In the genomic region with DNA sequence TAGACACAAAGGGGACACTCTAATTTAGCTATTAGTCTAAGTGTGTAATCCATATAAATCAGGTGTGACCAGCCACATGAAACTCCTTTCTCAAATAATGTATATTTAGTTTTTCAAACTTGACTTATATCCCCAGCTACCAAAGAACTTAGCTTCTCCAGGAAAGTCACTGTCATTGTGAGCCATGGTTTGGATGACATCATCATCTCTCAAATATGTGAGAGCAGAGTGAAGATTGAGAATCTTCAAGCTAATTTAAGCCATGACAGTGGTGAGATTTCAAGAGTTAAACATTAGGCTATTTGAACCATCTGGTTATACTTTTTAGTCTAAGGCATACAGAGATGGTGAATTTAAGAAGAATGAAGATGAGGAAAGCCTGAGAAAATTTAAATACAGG, we compare ENCODE assay signal across 26 cellular contexts.
"Had no signal": no experiment of that assay in that cellular context is flagged by ENCODE, and none has a peak within 500 bp of the region (broad histone marks: within the 10 kb centered on the region; RNA-seq: fewer than 3 reads in every experiment).

No MANE protein-coding gene starts in this region.

- H3K27ac ChIP-seq: neural progenitor cell, ovary, parathyroid adenoma, psoas muscle, skin epidermis, spleen, thoracic aorta, thyroid gland, tibial nerve, upper lobe of left lung, vagina had no signal

- H3K4me1 ChIP-seq: parathyroid adenoma, psoas muscle, spleen, thyroid gland, tibial nerve, upper lobe of left lung, vagina had no signal

- DNase-seq: naive thymus-derived CD4-positive, alpha-beta T cell; natural killer cell; occipital lobe; ovary; posterior cingulate gyrus; psoas muscle; right cardiac atrium; spleen; stimulated activated CD4-positive, alpha-beta T cell treated with anti-CD3 and anti-CD28 coated beads, Interleukin-12 subunit alpha, Interleukin-12 subunit beta, amount 100 ng/mL, for 4 hours; stimulated activated CD4-positive, alpha-beta T cell treated with anti-CD3 and anti-CD28 coated beads, Interleukin-1b, Interleukin-23, amount 100 ng/mL, for 48 hours; stimulated activated CD4-positive, alpha-beta T cell treated with anti-CD3 and anti-CD28 coated beads, Interleukin-4, amount 100 ng/mL, for 1 hour; stimulated activated CD4-positive, alpha-beta T cell treated with anti-CD3 and anti-CD28 coated beads, Interleukin-4, amount 100 ng/mL, for 4 hours; stimulated activated CD8-positive, alpha-beta memory T cell treated with anti-CD3 and anti-CD28 coated beads, Interleukin-4, amount 100 ng/mL, for 48 hours; stimulated activated naive CD4-positive, alpha-beta T cell; stimulated activated naive CD8-positive, alpha-beta T cell treated with anti-CD3 and anti-CD28 coated beads, Interleukin-15, amount 100 ng/mL, for 72 hours; stimulated activated naive CD8-positive, alpha-beta T cell treated with anti-CD3 and anti-CD28 coated beads, Interleukin-15, Interleukin-2, amounts not matched to agents 100 U/mL and 50 U/mL, for 24 hours; thyroid gland; trophoblast cell; upper lobe of left lung had no signal

- H3K4me3 ChIP-seq: neural progenitor cell, ovary, psoas muscle, skin epidermis, smooth muscle cell, spleen, thoracic aorta, thyroid gland, tibial nerve, upper lobe of left lung, vagina had no signal

- H3K9me3 ChIP-seq: ovary, psoas muscle, spleen, thoracic aorta, thyroid gland, tibial nerve, upper lobe of left lung, vagina had no signal

- H3K36me3 ChIP-seq: neural progenitor cell, ovary, spleen, thoracic aorta, thyroid gland, tibial nerve, upper lobe of left lung, vagina had no signal
